Comparison of ENCODE assay signal across 8 cellular contexts in the genomic region with DNA sequence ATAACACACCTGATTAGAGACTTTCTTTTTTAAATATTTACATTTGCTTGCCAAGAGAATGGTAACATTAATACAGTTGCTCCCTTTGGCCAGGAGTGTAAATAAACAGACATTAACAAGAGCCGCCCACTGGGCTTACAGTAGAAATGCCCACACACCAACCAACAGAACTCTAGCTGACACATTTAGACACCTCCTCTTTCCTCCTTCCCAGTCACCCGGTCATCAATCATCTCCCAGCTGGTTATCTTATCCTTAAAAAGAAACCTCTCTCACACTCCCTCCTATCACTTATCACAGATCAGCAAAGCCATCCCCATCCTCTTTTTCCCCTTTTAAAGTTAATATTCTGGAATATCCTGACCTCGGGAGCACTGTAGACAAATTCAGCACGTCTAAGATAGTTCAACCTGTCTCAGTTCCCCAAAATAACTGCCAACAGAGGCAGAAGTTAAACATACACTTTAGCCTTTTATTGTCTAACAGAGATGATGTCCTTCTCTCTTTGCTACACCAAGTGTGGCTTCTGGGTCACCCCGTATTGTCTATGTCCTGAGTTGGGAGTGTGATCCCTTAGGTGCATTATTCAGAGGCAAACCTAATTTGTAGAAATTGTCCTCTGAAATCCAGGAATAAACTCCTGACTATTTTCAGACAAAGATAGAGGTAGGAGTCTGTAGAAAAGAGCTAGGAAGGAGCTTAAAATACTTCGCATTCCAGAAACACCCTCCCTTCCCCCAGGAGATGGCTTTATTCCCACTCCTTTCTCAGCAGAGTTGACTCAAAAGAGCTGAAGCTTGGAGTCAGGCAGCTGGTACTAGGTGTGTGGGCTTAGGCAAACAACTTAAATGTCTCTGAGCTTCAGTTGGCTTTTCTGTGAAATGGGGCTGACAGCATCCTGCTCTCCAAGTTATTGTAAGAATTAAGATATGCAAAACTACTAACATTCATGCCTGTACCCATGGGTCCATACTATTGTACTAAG. TPM values are rescaled to one million over a fixed set of nuclear protein-coding genes. Genes with fewer than 3 reads are reported as not detected.
A peak's percentile ranks its signal among the peaks of the same experiment; 100 is the strongest.
DNase-seq lines count a peak whose midpoint lies in the region; ATAC-seq and TF ChIP-seq lines count a peak whose summit lies in the region.

No MANE protein-coding gene starts in this region.

- peak; percentile 54 for ATAC-seq in GM19438 (IDR thresholded peaks at IDR 0.05; ENCODE audit: low read depth, unreplicated experiment)
- ATAC-seq in HG03135 (IDR thresholded peaks at IDR 0.05; ENCODE audit: unreplicated experiment) = no peak
- ATAC-seq in GM21526 (IDR thresholded peaks at IDR 0.05; ENCODE audit: low FRiP score, unreplicated experiment) = no peak

- H3K4me2 ChIP-seq in osteoblast (ENCODE audit: insufficient read depth, low read length) = peak overlapping the region; percentile 66

- no peak for TF ChIP-seq CTCF in epithelial cell of esophagus (IDR thresholded peaks at IDR 0.05; ENCODE audit: insufficient read depth, low read depth, low read length, missing control alignments)
- TF ChIP-seq CTCF in osteoblast (IDR thresholded peaks at IDR 0.05; ENCODE audit: extremely low read depth, low read depth, low read length) = no peak

- no peaks in the 10 kb centered on the region for H3K4me1 Mint-ChIP-seq in immature natural killer cell

- H3K4me3 Mint-ChIP-seq in immature natural killer cell = no peak overlapping the region

- no peaks in the 10 kb centered on the region for H3K36me3 Mint-ChIP-seq in immature natural killer cell

- peak overlapping the region; percentile 63 for H2AFZ ChIP-seq in osteoblast (ENCODE audit: low read length)

- H3K27ac Mint-ChIP-seq in immature natural killer cell = no peak overlapping the region

- no peaks in the 10 kb centered on the region for H3K9me3 ChIP-seq in osteoblast (ENCODE audit: low read depth, low read length)

- H4K20me1 ChIP-seq in osteoblast (ENCODE audit: insufficient read depth, low read length) = no peaks in the 10 kb centered on the region

- H3K36me3 ChIP-seq in osteoblast (ENCODE audit: insufficient read depth, low read length) = no peaks in the 10 kb centered on the region

- DNase-seq in NCI-H774 (lab: John Stamatoyannopoulos, UW) (peak; percentile 90), epithelial cell of esophagus (ENCODE audit: low read depth) (peak; percentile 87), osteoblast (ENCODE audit: insufficient read length, low spot score, missing footprints) (peak; percentile 93), immature natural killer cell (no peak), NCI-H446 (lab: John Stamatoyannopoulos, UW) (no peak)

- no peaks in the 10 kb centered on the region for H3K79me2 ChIP-seq in osteoblast (ENCODE audit: insufficient read depth, low read length)

- peaks cover 2% of the 10 kb centered on the region for H3K27me3 ChIP-seq in osteoblast (ENCODE audit: insufficient read depth, low read length)

- H3K4me3 ChIP-seq in epithelial cell of esophagus (ENCODE audit: low read length) (peak overlapping the region; percentile 1), osteoblast (ENCODE audit: insufficient read depth, low read length) (peak overlapping the region; percentile 52)

- H3K27me3 Mint-ChIP-seq in immature natural killer cell (ENCODE audit: low read depth in 3 of 3) = peaks cover 7 to 19% (median 14%) of the 10 kb centered on the region in 3 donors

- H3K27ac ChIP-seq in osteoblast (ENCODE audit: low read depth, low read length) = peak overlapping the region; percentile 67

- no peaks in the 10 kb centered on the region for H3K9me3 Mint-ChIP-seq in immature natural killer cell

- peaks cover 37% of the 10 kb centered on the region for H3K4me1 ChIP-seq in osteoblast (ENCODE audit: insufficient read depth, low read length)

RNA-seq across cellular contexts. Expression of a gene that starts 8.8 kb away (rescaled TPM):
- 0.72 and 0.88 TPM in 2 replicates for total RNA-seq in osteoblast
- polyA plus RNA-seq in immature natural killer cell = 1 to 10 TPM in 2 of 3 donors, under 1 TPM in 1; 0.83 to 4.0 (median 2.9) TPM

RNA-seq across cellular contexts. Expression of a gene that starts 9.6 kb away (rescaled TPM):
- 25.3 and 29.3 TPM in 2 replicates for total RNA-seq in osteoblast
- 1 to 10 TPM; 6.5 to 9.0 (median 8.5) TPM for polyA plus RNA-seq in immature natural killer cell

Comparison
In these comparisons a context has a peak if more than half of its experiments do, and no peak if none do; other contexts are left out.
1. DNase-seq: peak in NCI-H774 (single experiment), epithelial cell of esophagus (single experiment) and osteoblast (single experiment); none in immature natural killer cell (0 of 3) and NCI-H446 (0 of 2).